Comparison of ENCODE assay signal across 15 cellular contexts in the genomic region with DNA sequence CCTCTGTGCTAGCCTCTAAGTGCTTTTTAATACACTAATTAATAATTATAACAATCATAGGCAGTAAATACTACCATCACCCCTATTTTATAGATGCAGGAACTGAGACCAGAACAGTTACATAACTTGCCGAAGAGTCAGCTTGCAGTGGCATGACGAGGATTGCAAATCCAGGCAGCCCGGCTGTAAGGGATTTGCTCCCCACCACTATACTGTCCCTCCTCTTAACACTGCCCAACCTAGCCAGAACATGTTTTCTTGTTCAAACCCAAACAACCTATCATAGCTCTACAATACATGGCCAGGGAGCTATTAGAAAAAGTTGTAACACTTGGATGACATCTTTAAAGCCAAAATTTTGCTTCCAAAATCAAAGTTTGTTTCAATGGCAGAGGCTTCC.
"Had no signal": no experiment of that assay in that cellular context is flagged by ENCODE, and none has a peak within 500 bp of the region (broad histone marks: within the 10 kb centered on the region; RNA-seq: fewer than 3 reads in every experiment).

No MANE protein-coding gene starts in this region.

- ATAC-seq: activated T-cell treated with anti-CD3 and anti-CD28 coated beads, Interleukin-2, amount 50 U/mL, for 4 hours; stimulated activated naive B cell treated with anti-CD40 and anti-IgM and Interleukin-4, amounts not matched to agents 10 μg/mL and 1 μg/mL and 100 μg/mL, for 72 hours had no signal

- DNase-seq: activated CD4-positive, alpha-beta memory T cell treated with anti-CD3 and anti-CD28 coated beads for 36 hours; activated CD4-positive, CD25-positive, alpha-beta regulatory T cell treated with anti-CD3 and anti-CD28 coated beads, Interleukin-2, amount 50 U/mL, for 72 hours; activated gamma-delta T cell treated with Interleukin-2 at 50 U/mL for 16 hours; activated naive CD8-positive, alpha-beta T cell treated with anti-CD3 and anti-CD28 coated beads for 36 hours; activated T-cell treated with anti-CD3 and anti-CD28 coated beads, Interleukin-2, amount 50 U/mL, for 4 hours; brain microvascular endothelial cell; dorsolateral prefrontal cortex; islet precursor cell; retina; spleen; stimulated activated CD4-positive, alpha-beta T cell treated with anti-CD3 and anti-CD28 coated beads, Interleukin-1b, Interleukin-23, amount 100 ng/mL, for 48 hours; stimulated activated naive B cell treated with anti-CD40 and anti-IgM and Interleukin-4, amounts not matched to agents 10 μg/mL and 1 μg/mL and 100 μg/mL, for 72 hours; substantia nigra; SW 1271; trophoblast cell had no signal

- H3K36me3 ChIP-seq: brain microvascular endothelial cell, spleen had no signal

- H3K4me3 ChIP-seq: dorsolateral prefrontal cortex had no signal

- H3K9me3 ChIP-seq: spleen had no signal

- H3K27ac ChIP-seq: brain microvascular endothelial cell had no signal

- H3K27me3 ChIP-seq: brain microvascular endothelial cell, dorsolateral prefrontal cortex, spleen had no signal
